7 cellular contexts compared by ENCODE assay signal in genomic region chr2:111567233-111567632, GRCh38.
DNase-seq lines count a peak whose midpoint lies in the region; ATAC-seq and TF ChIP-seq lines count a peak whose summit lies in the region.
"Not testable (repeated sequence)": the region's sequence is repeated elsewhere in the genome, so short reads cannot be mapped to it uniquely, and the experiment has no call there.

No MANE protein-coding gene starts in this region.

- CTCF ChIA-PET in activated CD4-positive, alpha-beta memory T cell treated with anti-CD3 and anti-CD28 coated beads for 36 hours (lab: Charles Lee), result not testable (repeated sequence)

- not testable (repeated sequence) for H3K27me3 Mint-ChIP-seq in activated CD4-positive, alpha-beta memory T cell treated with anti-CD3 and anti-CD28 coated beads for 36 hours

- H3K27me3 ChIP-seq in kidney epithelial cell (ENCODE audit: control insufficient read depth, insufficient read depth, low read length), result not testable (repeated sequence)

- intact Hi-C loops in activated CD4-positive, alpha-beta memory T cell treated with anti-CD3 and anti-CD28 coated beads for 36 hours (cut with micrococcal nuclease), result not testable (repeated sequence)

- not testable (repeated sequence) for H3K36me3 Mint-ChIP-seq in activated CD4-positive, alpha-beta memory T cell treated with anti-CD3 and anti-CD28 coated beads for 36 hours
- H3K36me3 Mint-ChIP-seq in activated naive CD4-positive, alpha-beta T cell treated with anti-CD3 and anti-CD28 coated beads, Interleukin-2, amount 50 U/mL, for 72 hours, result peaks cover 0 to 12% of the 10 kb centered on the region in 2 donors

- not testable (repeated sequence) for H3K27ac Mint-ChIP-seq in activated CD4-positive, alpha-beta memory T cell treated with anti-CD3 and anti-CD28 coated beads for 36 hours; activated naive CD4-positive, alpha-beta T cell treated with anti-CD3 and anti-CD28 coated beads, Interleukin-2, amount 50 U/mL, for 72 hours

- H3K4me3 Mint-ChIP-seq in activated CD4-positive, alpha-beta memory T cell treated with anti-CD3 and anti-CD28 coated beads for 36 hours, result not testable (repeated sequence)

- TF ChIP-seq CTCF in kidney epithelial cell (IDR thresholded peaks at IDR 0.05; ENCODE audit: insufficient read depth, low read length, poor library complexity, severe bottlenecking), result not testable (repeated sequence)

- not testable (repeated sequence) for H3K36me3 ChIP-seq in kidney epithelial cell (ENCODE audit: control insufficient read depth, insufficient read depth, low read length)

- not testable (repeated sequence) for H3K9me3 Mint-ChIP-seq in activated CD4-positive, alpha-beta memory T cell treated with anti-CD3 and anti-CD28 coated beads for 36 hours; activated naive CD4-positive, alpha-beta T cell treated with anti-CD3 and anti-CD28 coated beads, Interleukin-2, amount 50 U/mL, for 72 hours

- not testable (repeated sequence) for H3K4me1 Mint-ChIP-seq in activated CD4-positive, alpha-beta memory T cell treated with anti-CD3 and anti-CD28 coated beads for 36 hours (ENCODE audit: low read depth)

- peak; percentile 1 for DNase-seq in RPMI7951 (ENCODE audit: low read depth)
- peak; percentile 13 for DNase-seq in activated CD4-positive, alpha-beta memory T cell treated with anti-CD3 and anti-CD28 coated beads for 36 hours
- not testable (repeated sequence) for DNase-seq in activated naive CD4-positive, alpha-beta T cell treated with anti-CD3 and anti-CD28 coated beads, Interleukin-2, amount 50 U/mL, for 72 hours (ENCODE audit: low spot score in 2 of 2); stimulated activated naive CD8-positive, alpha-beta T cell treated with anti-CD3 and anti-CD28 coated beads, Interleukin-15, Interleukin-2, amounts not matched to agents 100 U/mL and 50 U/mL, for 24 hours
- peak; percentile 22 for DNase-seq in astrocyte of the hippocampus (ENCODE audit: low read depth, low spot score)
- peak; percentile 19 for DNase-seq in kidney epithelial cell (ENCODE audit: low read depth)
- peak; percentile 70 for DNase-seq in renal cortical epithelial cell (ENCODE audit: low read depth)

- POLR2A ChIA-PET in activated CD4-positive, alpha-beta memory T cell treated with anti-CD3 and anti-CD28 coated beads for 36 hours (lab: Charles Lee), result not testable (repeated sequence)

- peak; percentile 11 to 63 for ATAC-seq in activated naive CD4-positive, alpha-beta T cell treated with anti-CD3 and anti-CD28 coated beads, Interleukin-2, amount 50 U/mL, for 72 hours
- peak; percentile 25 for ATAC-seq in stimulated activated naive CD8-positive, alpha-beta T cell treated with anti-CD3 and anti-CD28 coated beads, Interleukin-15, Interleukin-2, amounts not matched to agents 100 U/mL and 50 U/mL, for 24 hours

- not testable (repeated sequence) for H3K4me3 ChIP-seq in kidney epithelial cell (ENCODE audit: low read depth, low read length)
